Comparison of ENCODE assay signal across 1 cellular context in the genomic region with DNA sequence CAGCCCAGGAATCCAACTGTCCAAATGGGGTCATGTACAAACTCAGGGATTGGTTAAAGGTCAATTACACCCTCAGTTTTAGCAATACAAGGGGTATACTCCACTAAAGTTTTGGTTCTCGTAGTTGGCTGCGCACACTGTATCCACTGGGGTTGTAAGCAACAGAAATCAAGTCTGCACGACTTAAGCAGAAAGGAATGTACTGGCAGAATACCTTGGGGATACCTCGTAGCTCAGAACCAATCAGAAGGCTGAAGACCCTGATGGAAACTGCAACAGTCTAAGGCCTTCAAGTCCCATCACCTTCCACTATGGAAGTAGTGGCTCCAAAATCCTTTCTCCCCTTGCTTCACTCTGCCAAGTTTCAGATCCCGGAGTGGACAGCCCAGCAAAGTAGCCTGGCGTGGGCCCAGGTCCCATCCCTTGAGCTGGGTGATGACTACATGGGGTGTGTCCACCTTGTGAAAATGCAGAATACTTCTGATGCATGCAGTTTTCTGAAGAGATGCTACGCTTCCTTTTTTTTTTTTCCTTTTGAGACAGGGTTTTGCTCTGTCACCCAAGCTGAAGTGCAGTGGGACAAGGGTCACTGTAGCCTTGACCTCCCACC.
TF ChIP-seq lines count a peak whose summit lies in the region.

No MANE protein-coding gene starts in this region.

TF ChIP-seq in WTC11, 78 proteins besides CTCF, POLR2A, EP300 and RAD21:
- TF ChIP-seq ZNF138 (CRISPR knock-in tag; conservative IDR thresholded peaks at IDR 0.05) (no peak), RELA (CRISPR knock-in tag; IDR thresholded peaks at IDR 0.05; ENCODE audit: borderline replicate concordance) (no peak), JAZF1 (CRISPR knock-in tag; IDR thresholded peaks at IDR 0.05) (no peak), TP53 (CRISPR knock-in tag; IDR thresholded peaks at IDR 0.05) (no peak), FOXP4 (CRISPR knock-in tag; IDR thresholded peaks at IDR 0.05) (no peak)
- TF ChIP-seq, protein P1, sequence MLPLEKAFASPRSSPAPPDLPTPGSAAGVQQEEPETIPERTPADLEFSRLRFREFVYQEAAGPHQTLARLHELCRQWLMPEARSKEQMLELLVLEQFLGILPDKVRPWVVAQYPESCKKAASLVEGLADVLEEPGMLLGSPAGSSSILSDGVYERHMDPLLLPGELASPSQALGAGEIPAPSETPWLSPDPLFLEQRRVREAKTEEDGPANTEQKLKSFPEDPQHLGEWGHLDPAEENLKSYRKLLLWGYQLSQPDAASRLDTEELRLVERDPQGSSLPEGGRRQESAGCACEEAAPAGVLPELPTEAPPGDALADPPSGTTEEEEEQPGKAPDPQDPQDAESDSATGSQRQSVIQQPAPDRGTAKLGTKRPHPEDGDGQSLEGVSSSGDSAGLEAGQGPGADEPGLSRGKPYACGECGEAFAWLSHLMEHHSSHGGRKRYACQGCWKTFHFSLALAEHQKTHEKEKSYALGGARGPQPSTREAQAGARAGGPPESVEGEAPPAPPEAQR (CRISPR knock-in tag; IDR thresholded peaks at IDR 0.05): no peak
- TF ChIP-seq, protein P2, sequence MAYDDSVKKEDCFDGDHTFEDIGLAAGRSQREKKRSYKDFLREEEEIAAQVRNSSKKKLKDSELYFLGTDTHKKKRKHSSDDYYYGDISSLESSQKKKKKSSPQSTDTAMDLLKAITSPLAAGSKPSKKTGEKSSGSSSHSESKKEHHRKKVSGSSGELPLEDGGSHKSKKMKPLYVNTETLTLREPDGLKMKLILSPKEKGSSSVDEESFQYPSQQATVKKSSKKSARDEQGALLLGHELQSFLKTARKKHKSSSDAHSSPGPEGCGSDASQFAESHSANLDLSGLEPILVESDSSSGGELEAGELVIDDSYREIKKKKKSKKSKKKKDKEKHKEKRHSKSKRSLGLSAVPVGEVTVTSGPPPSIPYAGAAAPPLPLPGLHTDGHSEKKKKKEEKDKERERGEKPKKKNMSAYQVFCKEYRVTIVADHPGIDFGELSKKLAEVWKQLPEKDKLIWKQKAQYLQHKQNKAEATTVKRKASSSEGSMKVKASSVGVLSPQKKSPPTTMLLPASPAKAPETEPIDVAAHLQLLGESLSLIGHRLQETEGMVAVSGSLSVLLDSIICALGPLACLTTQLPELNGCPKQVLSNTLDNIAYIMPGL (CRISPR knock-in tag; IDR thresholded peaks at IDR 0.05): no peak
